2 cellular contexts compared by ENCODE assay signal in genomic region chr6:143621876-143622605, GRCh38.
TF ChIP-seq lines count a peak whose summit lies in the region.

No MANE protein-coding gene starts in this region.

TF ChIP-seq in SK-N-SH, 30 proteins besides CTCF, POLR2A, EP300 and RAD21:
- TF ChIP-seq, protein P1, sequence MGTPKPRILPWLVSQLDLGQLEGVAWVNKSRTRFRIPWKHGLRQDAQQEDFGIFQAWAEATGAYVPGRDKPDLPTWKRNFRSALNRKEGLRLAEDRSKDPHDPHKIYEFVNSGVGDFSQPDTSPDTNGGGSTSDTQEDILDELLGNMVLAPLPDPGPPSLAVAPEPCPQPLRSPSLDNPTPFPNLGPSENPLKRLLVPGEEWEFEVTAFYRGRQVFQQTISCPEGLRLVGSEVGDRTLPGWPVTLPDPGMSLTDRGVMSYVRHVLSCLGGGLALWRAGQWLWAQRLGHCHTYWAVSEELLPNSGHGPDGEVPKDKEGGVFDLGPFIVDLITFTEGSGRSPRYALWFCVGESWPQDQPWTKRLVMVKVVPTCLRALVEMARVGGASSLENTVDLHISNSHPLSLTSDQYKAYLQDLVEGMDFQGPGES (IDR thresholded peaks at IDR 0.05; ENCODE audit: low read depth, low read length), result no peak
- TF ChIP-seq YY1 (IDR thresholded peaks at IDR 0.05; ENCODE audit: low read depth) (no peak), MXI1 (IDR thresholded peaks at IDR 0.05; ENCODE audit: low read depth, low read length) (no peak), SIN3A (IDR thresholded peaks at IDR 0.05; ENCODE audit: borderline replicate concordance, low read depth, low read length) (no peak), RXRA (IDR thresholded peaks at IDR 0.05; ENCODE audit: borderline replicate concordance, low read depth) (no peak), USF2 (IDR thresholded peaks at IDR 0.05; ENCODE audit: borderline replicate concordance, low read depth, low read length) (no peak), RFX5 (IDR thresholded peaks at IDR 0.05; ENCODE audit: low read length) (no peak), CHD2 (IDR thresholded peaks at IDR 0.05; ENCODE audit: low read length, partially characterized antibody) (no peak), PBX3 (IDR thresholded peaks at IDR 0.05) (peak; percentile 53; the same call in 1 of the 2 replicates), NFIC (IDR thresholded peaks at IDR 0.05; ENCODE audit: borderline replicate concordance) (no peak), FOXM1 (IDR thresholded peaks at IDR 0.05; ENCODE audit: low read depth) (no peak), REST (IDR thresholded peaks at IDR 0.05; ENCODE audit: low read depth, low read length) (no peak), EZH2phosphoT487 (IDR thresholded peaks at IDR 0.05; ENCODE audit: borderline replicate concordance, low read depth) (no peak), FOSL2 (IDR thresholded peaks at IDR 0.05; ENCODE audit: borderline replicate concordance, low read depth) (peak; percentile 28; the same call in 1 of the 2 replicates), POLR2AphosphoS5 (IDR thresholded peaks at IDR 0.05; ENCODE audit: low read depth, low read length) (no peak), GATA2 (CRISPR knock-in tag; IDR thresholded peaks at IDR 0.05) (no peak), ELF1 (IDR thresholded peaks at IDR 0.05) (no peak), TCF12 (IDR thresholded peaks at IDR 0.05) (peak; percentile 75), JUND (IDR thresholded peaks at IDR 0.05) (0 out of 2 replicates have a peak, but pooled peaks have one; percentile 19), TEAD4 (IDR thresholded peaks at IDR 0.05; ENCODE audit: borderline replicate concordance, insufficient read depth) (no peak), MEF2A (IDR thresholded peaks at IDR 0.05; ENCODE audit: borderline replicate concordance, low read depth) (no peak), FOXJ3 (CRISPR knock-in tag; IDR thresholded peaks at IDR 0.05) (no peak)
- TF ChIP-seq, protein P2, sequence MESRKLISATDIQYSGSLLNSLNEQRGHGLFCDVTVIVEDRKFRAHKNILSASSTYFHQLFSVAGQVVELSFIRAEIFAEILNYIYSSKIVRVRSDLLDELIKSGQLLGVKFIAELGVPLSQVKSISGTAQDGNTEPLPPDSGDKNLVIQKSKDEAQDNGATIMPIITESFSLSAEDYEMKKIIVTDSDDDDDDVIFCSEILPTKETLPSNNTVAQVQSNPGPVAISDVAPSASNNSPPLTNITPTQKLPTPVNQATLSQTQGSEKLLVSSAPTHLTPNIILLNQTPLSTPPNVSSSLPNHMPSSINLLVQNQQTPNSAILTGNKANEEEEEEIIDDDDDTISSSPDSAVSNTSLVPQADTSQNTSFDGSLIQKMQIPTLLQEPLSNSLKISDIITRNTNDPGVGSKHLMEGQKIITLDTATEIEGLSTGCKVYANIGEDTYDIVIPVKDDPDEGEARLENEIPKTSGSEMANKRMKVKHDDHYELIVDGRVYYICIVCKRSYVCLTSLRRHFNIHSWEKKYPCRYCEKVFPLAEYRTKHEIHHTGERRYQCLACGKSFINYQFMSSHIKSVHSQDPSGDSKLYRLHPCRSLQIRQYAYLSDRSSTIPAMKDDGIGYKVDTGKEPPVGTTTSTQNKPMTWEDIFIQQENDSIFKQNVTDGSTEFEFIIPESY (IDR thresholded peaks at IDR 0.05; ENCODE audit: borderline replicate concordance, low read depth), result no peak

TF ChIP-seq in H1, 55 proteins besides CTCF, POLR2A, EP300 and RAD21:
- TF ChIP-seq, protein P3, sequence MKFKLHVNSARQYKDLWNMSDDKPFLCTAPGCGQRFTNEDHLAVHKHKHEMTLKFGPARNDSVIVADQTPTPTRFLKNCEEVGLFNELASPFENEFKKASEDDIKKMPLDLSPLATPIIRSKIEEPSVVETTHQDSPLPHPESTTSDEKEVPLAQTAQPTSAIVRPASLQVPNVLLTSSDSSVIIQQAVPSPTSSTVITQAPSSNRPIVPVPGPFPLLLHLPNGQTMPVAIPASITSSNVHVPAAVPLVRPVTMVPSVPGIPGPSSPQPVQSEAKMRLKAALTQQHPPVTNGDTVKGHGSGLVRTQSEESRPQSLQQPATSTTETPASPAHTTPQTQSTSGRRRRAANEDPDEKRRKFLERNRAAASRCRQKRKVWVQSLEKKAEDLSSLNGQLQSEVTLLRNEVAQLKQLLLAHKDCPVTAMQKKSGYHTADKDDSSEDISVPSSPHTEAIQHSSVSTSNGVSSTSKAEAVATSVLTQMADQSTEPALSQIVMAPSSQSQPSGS (IDR thresholded peaks at IDR 0.05; ENCODE audit: low read length), result no peak
- TF ChIP-seq RXRA (IDR thresholded peaks at IDR 0.05; ENCODE audit: insufficient read depth, low read depth, low read length), result no peak
